In the genomic region with DNA sequence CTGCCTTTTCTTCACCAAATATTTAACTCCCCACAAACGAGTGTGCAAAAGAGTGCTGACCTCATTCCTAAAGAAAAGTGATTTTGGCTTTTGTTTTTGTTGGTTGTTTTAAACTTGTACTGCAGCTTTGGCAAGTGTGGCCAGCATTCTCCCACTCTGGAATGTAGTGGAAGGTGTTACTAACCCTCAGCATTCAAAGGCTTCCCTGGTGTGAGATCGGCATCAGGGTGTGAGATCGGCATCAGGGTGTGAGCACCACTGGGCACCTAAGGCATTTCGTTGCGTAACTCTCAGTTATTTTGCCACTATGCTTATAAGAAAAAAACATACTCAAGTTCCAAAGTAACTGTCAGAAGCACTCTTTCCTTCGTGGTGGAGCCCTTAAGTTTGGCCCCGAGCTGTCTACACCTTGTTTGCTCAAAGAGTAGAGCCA, we compare ENCODE assay signal across 8 cellular contexts. TPM values are rescaled to one million over a fixed set of nuclear protein-coding genes. Genes with fewer than 3 reads are reported as not detected.
DNase-seq lines count a peak whose midpoint lies in the region; ATAC-seq and TF ChIP-seq lines count a peak whose summit lies in the region.

No MANE protein-coding gene starts in this region.

- peaks cover 23% of the 10 kb centered on the region for H3K4me1 ChIP-seq in HUES64 (ENCODE audit: insufficient read depth, low read length)
- peaks cover 0 to 14% of the 10 kb centered on the region in 2 donors for H3K4me1 ChIP-seq in mucosa of rectum (ENCODE audit: control insufficient read depth in 2 of 2, insufficient read depth in 2 of 2, low read length in 2 of 2)

- WGBS in HUES64, result 25% methylated on average over 7 of the region's 7 CpGs

- H3K4me3 ChIP-seq in HUES64 (ENCODE audit: low read length) (peak overlapping the region; percentile 88), coronary artery (peak overlapping the region; percentile 91), mucosa of rectum (ENCODE audit: low read length in 2 of 2) (peak overlapping the region; percentile 81 to 90)

- H3K36me3 ChIP-seq in HUES64 (ENCODE audit: insufficient read depth, low read length) (no peaks in the 10 kb centered on the region), mucosa of rectum (ENCODE audit: control insufficient read depth in 2 of 2, insufficient read depth in 2 of 2, low read length in 2 of 2) (no peaks in the 10 kb centered on the region)

- no peak for TF ChIP-seq CTCF in coronary artery (IDR thresholded peaks at IDR 0.05)

- H3K9me3 ChIP-seq in HUES64 (ENCODE audit: insufficient read depth, low read depth, low read length) (no peaks in the 10 kb centered on the region), mucosa of rectum (ENCODE audit: control insufficient read depth in 2 of 2, low read length in 2 of 2) (no peaks in the 10 kb centered on the region)

- ATAC-seq in HG03457 (IDR thresholded peaks at IDR 0.05; ENCODE audit: unreplicated experiment), result no peak
- ATAC-seq in HG03175 (IDR thresholded peaks at IDR 0.05; ENCODE audit: unreplicated experiment), result no peak

- peak overlapping the region; percentile 84 for H3K9ac ChIP-seq in HUES64 (ENCODE audit: low read depth, low read length)
- peak overlapping the region; percentile 63 to 81 for H3K9ac ChIP-seq in mucosa of rectum (ENCODE audit: low read depth in 1 of 2, low read length in 2 of 2)

- H3K27me3 ChIP-seq in HUES64 (ENCODE audit: insufficient read depth, low read length), result peaks cover 5% of the 10 kb centered on the region; the same call in 1 of the 2 replicates
- H3K27me3 ChIP-seq in mucosa of rectum (ENCODE audit: control insufficient read depth in 2 of 2, insufficient read depth in 2 of 2, low read length in 2 of 2), result no peaks in the 10 kb centered on the region

- DNase-seq in AG08395 (ENCODE audit: low spot score) (peak; percentile 46), coronary artery (ENCODE audit: low spot score) (no peak), T1000 (lab: John Stamatoyannopoulos, UW) (no peak)
- no peak for DNase-seq in activated CD4-positive, alpha-beta T cell treated with anti-CD3 and anti-CD28 coated beads for 48 hours

- H3K27ac ChIP-seq in HUES64 (ENCODE audit: low read depth, low read length) (0 out of 2 replicates have a peak overlapping the region, but pooled peaks have one; percentile 0), coronary artery (peak overlapping the region; percentile 92 to 99), mucosa of rectum (ENCODE audit: low read depth in 2 of 2, low read length in 2 of 2) (peak overlapping the region; percentile 78 to 82)

RNA-seq across cellular contexts. Expression of a gene that starts 1.7 kb away (rescaled TPM):
- polyA plus RNA-seq in HUES64 (2013, experiment 1 of 2), result 5.1 TPM
- polyA plus RNA-seq in HUES64 (2013, experiment 2 of 2), result 5.3 TPM

Comparison
In these comparisons a context has a peak if more than half of its experiments do, and no peak if none do; other contexts are left out.
1. H3K27ac ChIP-seq: peak in every context shown above with its lines; median percentile 96 in coronary artery; 80 in mucosa of rectum; 0 in HUES64.